ENCODE assay signal across 17 cellular contexts in genomic region chr2:223486741-223487140, GRCh38.
DNase-seq lines count a peak whose midpoint lies in the region; ATAC-seq and TF ChIP-seq lines count a peak whose summit lies in the region.
"Had no signal": no experiment of that assay in that cellular context is flagged by ENCODE, and none has a peak within 500 bp of the region (broad histone marks: within the 10 kb centered on the region; RNA-seq: fewer than 3 reads in every experiment).

No MANE protein-coding gene starts in this region.

- H3K27ac Mint-ChIP-seq in stimulated activated effector memory CD8-positive, alpha-beta T cell treated with anti-CD3 and anti-CD28 coated beads, Interleukin-12 subunit alpha, Interleukin-12 subunit beta, amount 100 ng/mL, for 72 hours = no peak overlapping the region
- H3K27ac Mint-ChIP-seq: IgD-negative memory B cell had no signal

- no peaks in the 10 kb centered on the region for H3K4me1 Mint-ChIP-seq in stimulated activated effector memory CD8-positive, alpha-beta T cell treated with anti-CD3 and anti-CD28 coated beads, Interleukin-12 subunit alpha, Interleukin-12 subunit beta, amount 100 ng/mL, for 72 hours
- H3K4me1 Mint-ChIP-seq: IgD-negative memory B cell had no signal

- ATAC-seq in SK-N-SH treated with all-trans-retinoic acid at 6 μM for 48 hours (peak; percentile 7), GM19023 (IDR thresholded peaks at IDR 0.05; ENCODE audit: unreplicated experiment) (no peak)
- no peak for ATAC-seq in stimulated activated effector memory CD8-positive, alpha-beta T cell treated with anti-CD3 and anti-CD28 coated beads, Interleukin-12 subunit alpha, Interleukin-12 subunit beta, amount 100 ng/mL, for 72 hours
- ATAC-seq: Panc1 had no signal

- in situ Hi-C loops in ACHN (cut with HindIII; ENCODE audit: low pct_ligation_motif_present, low pct_unique_long_range_greater_than_20kb, low sequenced_read_pairs) = no loop called here

- no peaks in the 10 kb centered on the region for H3K36me3 Mint-ChIP-seq in stimulated activated effector memory CD8-positive, alpha-beta T cell treated with anti-CD3 and anti-CD28 coated beads, Interleukin-12 subunit alpha, Interleukin-12 subunit beta, amount 100 ng/mL, for 72 hours
- H3K36me3 Mint-ChIP-seq: IgD-negative memory B cell had no signal

- no peak overlapping the region for H3K4me3 Mint-ChIP-seq in stimulated activated effector memory CD8-positive, alpha-beta T cell treated with anti-CD3 and anti-CD28 coated beads, Interleukin-12 subunit alpha, Interleukin-12 subunit beta, amount 100 ng/mL, for 72 hours
- H3K4me3 Mint-ChIP-seq: IgD-negative memory B cell had no signal

- H3K9me3 Mint-ChIP-seq in stimulated activated effector memory CD8-positive, alpha-beta T cell treated with anti-CD3 and anti-CD28 coated beads, Interleukin-12 subunit alpha, Interleukin-12 subunit beta, amount 100 ng/mL, for 72 hours = peaks cover 5% of the 10 kb centered on the region

- DNase-seq in ACHN = peak; percentile 11
- DNase-seq in M059J (ENCODE audit: low read depth) = peak; percentile 61
- DNase-seq in glomerular visceral epithelial cell (ENCODE audit: extremely low spot score) = peak; percentile 41
- DNase-seq in stimulated activated effector memory CD8-positive, alpha-beta T cell treated with anti-CD3 and anti-CD28 coated beads, Interleukin-12 subunit alpha, Interleukin-12 subunit beta, amount 100 ng/mL, for 72 hours (ENCODE audit: low spot score in 2 of 2) = no peak
- DNase-seq in nucleus accumbens (lab: John Stamatoyannopoulos, UW) = no peak
- no peak for DNase-seq in NCI-H2029 (lab: John Stamatoyannopoulos, UW)
- DNase-seq: 8988T; AML-193; MV-4-11; NCI-H1694; NCI-H2227 treated with DMSO at 0.1 percent for 48 hours; NCI-H510A; NK-92 treated with Interleukin-12 subunit alpha and Interleukin-12 subunit beta, amount 100 ng/mL, for 24 hours had no signal

TF ChIP-seq in SK-N-SH treated with all-trans-retinoic acid at 6 μM for 48 hours, 23 proteins besides CTCF, POLR2A, EP300 and RAD21:
- TF ChIP-seq ISL1 (CRISPR knock-in tag; IDR thresholded peaks at IDR 0.05) (no peak), SNAI2 (CRISPR knock-in tag; IDR thresholded peaks at IDR 0.05) (no peak)

Comparison
In these comparisons a context has a peak if more than half of its experiments do, and no peak if none do; other contexts are left out.
1. DNase-seq: peak in ACHN (single experiment), M059J (single experiment) and glomerular visceral epithelial cell (single experiment); none in stimulated activated effector memory CD8-positive, alpha-beta T cell treated with anti-CD3 and anti-CD28 coated beads, Interleukin-12 subunit alpha, Interleukin-12 subunit beta, amount 100 ng/mL, for 72 hours (0 of 2), nucleus accumbens (0 of 56) and NCI-H2029 (single experiment).